ENCODE assay signal across 14 cellular contexts in genomic region chr16:84184775-84185174, GRCh38. TPM values are rescaled to one million over a fixed set of nuclear protein-coding genes. Genes with fewer than 3 reads are reported as not detected.
DNase-seq lines count a peak whose midpoint lies in the region; ATAC-seq, FAIRE-seq and TF ChIP-seq lines count a peak whose summit lies in the region.
"Had no signal": no experiment of that assay in that cellular context is flagged by ENCODE, and none has a peak within 500 bp of the region (broad histone marks: within the 10 kb centered on the region; RNA-seq: fewer than 3 reads in every experiment).

No MANE protein-coding gene starts in this region.

- DNase-seq in Right ventricle myocardium superior = peak; percentile 57
- no peak for DNase-seq in right atrium auricular region (ENCODE audit: low spot score)
- DNase-seq in astrocyte (ENCODE audit: low read depth) = no peak
- DNase-seq: KG1, left colon, NCI-H2029, transverse colon had no signal

- intact Hi-C loops in Right ventricle myocardium superior (cut with DNase I) = loop anchor here (5.0 kb wide), 3 partner anchors 47 to 227 kb away; no protein-coding TSS in a partner anchor

- peaks cover 0 to 36% of the 10 kb centered on the region in 2 donors for H3K4me1 ChIP-seq in right atrium auricular region
- H3K4me1 ChIP-seq in astrocyte (ENCODE audit: insufficient read depth, low read length) = peaks cover 5% of the 10 kb centered on the region
- peaks cover 8% of the 10 kb centered on the region for H3K4me1 ChIP-seq in mesodermal cell (ENCODE audit: control insufficient read depth, insufficient read depth, low read length, poor library complexity, severe bottlenecking)

- H3K36me3 ChIP-seq in right atrium auricular region = peaks cover 42% of the 10 kb centered on the region
- H3K36me3 ChIP-seq in astrocyte (ENCODE audit: insufficient read depth, low read length) = peaks cover 3% of the 10 kb centered on the region
- H3K36me3 ChIP-seq in mesodermal cell (ENCODE audit: control insufficient read depth, insufficient read depth, low read length) = peaks cover 50% of the 10 kb centered on the region

- peak overlapping the region; percentile 2 for H3K27ac Mint-ChIP-seq in astrocyte (ENCODE audit: unreplicated experiment)

- no peaks in the 10 kb centered on the region for H3K9me3 ChIP-seq in right atrium auricular region
- H3K9me3 ChIP-seq in astrocyte (ENCODE audit: insufficient read depth, low read depth, low read length) = no peaks in the 10 kb centered on the region
- no peaks in the 10 kb centered on the region for H3K9me3 ChIP-seq in mesodermal cell (ENCODE audit: control insufficient read depth, low read length)
- H3K9me3 ChIP-seq: transverse colon had no signal

- H3K79me2 ChIP-seq in astrocyte (ENCODE audit: insufficient read depth, low read length) = peaks cover 43% of the 10 kb centered on the region

- no peak for TF ChIP-seq CTCF in right atrium auricular region (IDR thresholded peaks at IDR 0.05)
- no peak for TF ChIP-seq CTCF in astrocyte (IDR thresholded peaks at IDR 0.05; ENCODE audit: insufficient read depth, low read depth, low read length)

- no peaks in the 10 kb centered on the region for H3K9me3 Mint-ChIP-seq in astrocyte (ENCODE audit: unreplicated experiment)

- ATAC-seq in Right ventricle myocardium superior (ENCODE audit: poor library complexity) = no peak
- ATAC-seq in HG02885 (IDR thresholded peaks at IDR 0.05; ENCODE audit: poor library complexity, unreplicated experiment) = no peak
- no peak for ATAC-seq in GM18517 (IDR thresholded peaks at IDR 0.05; ENCODE audit: unreplicated experiment)
- ATAC-seq in GM21390 (IDR thresholded peaks at IDR 0.05; ENCODE audit: unreplicated experiment) = no peak
- ATAC-seq in HG03108 (IDR thresholded peaks at IDR 0.05; ENCODE audit: unreplicated experiment) = no peak
- ATAC-seq: left colon had no signal

- H3K27me3 Mint-ChIP-seq in astrocyte (ENCODE audit: low read depth, unreplicated experiment) = peaks cover under 1% of the 10 kb centered on the region

- no peak overlapping the region for H2AFZ ChIP-seq in astrocyte (ENCODE audit: low read depth, low read length)

- H4K20me1 ChIP-seq in astrocyte (ENCODE audit: insufficient read depth, low read length) = peaks cover 28% of the 10 kb centered on the region

- WGBS in mesodermal cell (ENCODE audit: insufficient coverage in 2 of 2), 2 experiments = 88 to 97% methylated on average over 10 of the region's 10 CpGs

- FAIRE-seq in astrocyte (lab: Jason Lieb, UNC) = no peak

- peaks cover 3% of the 10 kb centered on the region for H3K4me1 Mint-ChIP-seq in astrocyte (ENCODE audit: low read depth, unreplicated experiment)

- peaks cover 9% of the 10 kb centered on the region for H3K36me3 Mint-ChIP-seq in astrocyte (ENCODE audit: low read depth, unreplicated experiment)

- H3K4me3 ChIP-seq in right atrium auricular region = peak overlapping the region in 1 of 2 donors; percentile 88
- no peak overlapping the region for H3K4me3 ChIP-seq in astrocyte (ENCODE audit: insufficient read depth, low read depth, low read length)
- H3K4me3 ChIP-seq in mesodermal cell (ENCODE audit: extremely low read depth, insufficient read depth, low read length, poor library complexity, severe bottlenecking) = no peak overlapping the region
- H3K4me3 ChIP-seq: cardiac muscle cell had no signal

- H3K4me3 Mint-ChIP-seq in astrocyte (ENCODE audit: unreplicated experiment) = peak overlapping the region; percentile 94

- H3K4me2 ChIP-seq in astrocyte (ENCODE audit: low read length) = no peak overlapping the region

- H3K9ac ChIP-seq in astrocyte (ENCODE audit: low read length) = no peak overlapping the region

- H3K27me3 ChIP-seq in right atrium auricular region (no peaks in the 10 kb centered on the region), astrocyte (ENCODE audit: insufficient read depth, low read length) (no peaks in the 10 kb centered on the region)
- H3K27me3 ChIP-seq: cardiac muscle cell, transverse colon had no signal

- H3K27ac ChIP-seq in right atrium auricular region (peak overlapping the region in 1 of 2 donors; percentile 64), astrocyte (ENCODE audit: low read depth, low read length) (no peak overlapping the region), mesodermal cell (ENCODE audit: low read depth, low read length, severe bottlenecking) (peak overlapping the region; percentile 2)
- H3K27ac ChIP-seq: cardiac muscle cell had no signal

RNA-seq across cellular contexts. Expression of gene TAF1C, which starts 2.1 kb away (rescaled TPM):
- 29.3 TPM for total RNA-seq in Right ventricle myocardium superior
- 10 to 100 TPM; 16.2 to 18.4 TPM for total RNA-seq in right atrium auricular region
- total RNA-seq in astrocyte = 30.4 and 34.1 TPM in 2 replicates
- polyA plus RNA-seq in mesodermal cell (2013, experiment 1 of 2) = 36.5 TPM
- polyA plus RNA-seq in mesodermal cell (2013, experiment 2 of 2) = 35.7 TPM

RNA-seq across cellular contexts. Expression of gene ADAD2, which starts 6.2 kb away (rescaled TPM):
- 0.65 TPM for total RNA-seq in Right ventricle myocardium superior
- total RNA-seq in right atrium auricular region = under 1 TPM in 1 of 2 donors, not detected in 1; 0.19 TPM
- total RNA-seq in astrocyte = not detected in 2 replicates
- 0.33 TPM for polyA plus RNA-seq in mesodermal cell (2013, experiment 1 of 2)
- not detected for polyA plus RNA-seq in mesodermal cell (2013, experiment 2 of 2)
- total RNA-seq: cardiac muscle cell had no signal
- polyA plus RNA-seq: BJ, cardiac muscle cell had no signal

RNA-seq across cellular contexts. Expression of gene DNAAF1, which starts 39.7 kb away (rescaled TPM):
- total RNA-seq in Right ventricle myocardium superior (not detected), right atrium auricular region (1 to 10 TPM in 1 of 2 donors, not detected in 1; 1.8 TPM), astrocyte (0.30 and 0.38 TPM in 2 replicates)
- not detected for polyA plus RNA-seq in mesodermal cell (2013, experiment 1 of 2)
- polyA plus RNA-seq in mesodermal cell (2013, experiment 2 of 2) = not detected
- total RNA-seq: transverse colon had no signal
- polyA plus RNA-seq: BJ had no signal

RNA-seq across cellular contexts. Expression of gene HSDL1, which starts 39.8 kb away (rescaled TPM):
- total RNA-seq in Right ventricle myocardium superior = 22.6 TPM
- 10 to 100 TPM; 14.6 to 15.4 TPM for total RNA-seq in right atrium auricular region
- total RNA-seq in astrocyte = 26.5 and 29.2 TPM in 2 replicates
- polyA plus RNA-seq in mesodermal cell (2013, experiment 1 of 2) = 45.7 TPM
- 42.6 TPM for polyA plus RNA-seq in mesodermal cell (2013, experiment 2 of 2)

RNA-seq across cellular contexts. Expression of gene KCNG4, which starts 55.0 kb away (rescaled TPM):
- total RNA-seq in Right ventricle myocardium superior (not detected), right atrium auricular region (not detected), astrocyte (not detected in 2 replicates)
- polyA plus RNA-seq in mesodermal cell (2013, experiment 1 of 2) = not detected
- not detected for polyA plus RNA-seq in mesodermal cell (2013, experiment 2 of 2)
- total RNA-seq: cardiac muscle cell, left colon, transverse colon had no signal
- polyA plus RNA-seq: BJ, cardiac muscle cell had no signal
